ENCODE assay signal across 6 cellular contexts in the genomic region with DNA sequence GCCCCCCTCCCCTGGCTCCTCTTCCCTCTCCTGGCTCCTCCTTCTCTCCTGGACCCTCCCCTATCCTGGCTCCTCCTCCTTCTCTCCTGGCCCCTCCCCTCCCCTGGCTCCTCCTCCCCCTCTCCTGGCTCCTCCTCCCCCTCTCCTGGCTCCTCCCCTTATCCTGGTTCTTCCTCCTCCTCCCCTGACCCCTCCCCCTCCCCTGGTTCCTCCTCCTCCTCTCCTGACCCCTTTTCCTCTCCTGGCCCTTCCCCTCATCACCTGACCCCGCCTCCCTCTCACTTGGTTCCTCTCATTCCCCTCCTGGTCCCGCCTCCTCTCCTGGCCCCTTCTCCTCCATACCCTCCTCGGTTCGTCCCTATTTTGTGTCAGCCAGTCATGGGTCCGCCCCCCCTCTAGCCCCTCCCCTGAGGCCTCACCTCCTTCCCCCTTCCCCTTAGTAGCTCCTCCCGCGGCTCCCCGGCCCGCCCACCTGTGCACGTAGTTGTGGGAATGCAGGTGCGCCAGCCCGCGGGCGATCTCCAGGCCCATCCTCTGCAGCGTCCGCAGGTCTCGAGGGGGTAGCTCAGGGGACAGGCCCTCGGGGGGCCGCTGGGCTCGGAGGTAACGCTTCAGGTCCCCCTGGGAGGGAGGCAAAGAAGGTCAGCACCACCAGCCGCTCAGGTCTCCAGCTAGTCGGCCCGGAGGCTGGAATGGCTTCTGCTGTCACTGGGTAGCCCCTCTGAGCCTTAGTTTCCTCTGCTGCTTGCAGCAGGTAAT. TPM values are rescaled to one million over a fixed set of nuclear protein-coding genes. Genes with fewer than 3 reads are reported as not detected.
DNase-seq lines count a peak whose midpoint lies in the region; ATAC-seq and TF ChIP-seq lines count a peak whose summit lies in the region.

No MANE protein-coding gene starts in this region.

- intact Hi-C loops in left colon (cut with DNase I, micrococcal nuclease), result no loop called here

- no peak for TF ChIP-seq CTCF in GM13977 (IDR thresholded peaks at IDR 0.05; ENCODE audit: extremely low read depth, insufficient read depth, missing control alignments)

- peak; percentile 70 to 73 for ATAC-seq in activated T-cell treated with anti-CD3 and anti-CD28 coated beads, Interleukin-2, amount 50 U/mL, for 4 hours
- ATAC-seq in left colon (peak; percentile 73), HG02610 (IDR thresholded peaks at IDR 0.05; ENCODE audit: unreplicated experiment) (no peak)

- DNase-seq in GM13977 (ENCODE audit: low spot score) (peak; percentile 81), NCI-H526 treated with DMSO at 0.1 percent for 48 hours (lab: John Stamatoyannopoulos, UW) (peak; percentile 95), left colon (peak; percentile 83 to 92), hepatic stellate cell (ENCODE audit: low spot score) (no peak)
- peak; percentile 64 for DNase-seq in activated T-cell treated with anti-CD3 and anti-CD28 coated beads, Interleukin-2, amount 50 U/mL, for 4 hours

- H3K4me1 Mint-ChIP-seq in activated T-cell treated with anti-CD3 and anti-CD28 coated beads, Interleukin-2, amount 50 U/mL, for 4 hours (ENCODE audit: low read depth), result peaks cover 11% of the 10 kb centered on the region

- H3K4me3 Mint-ChIP-seq in activated T-cell treated with anti-CD3 and anti-CD28 coated beads, Interleukin-2, amount 50 U/mL, for 4 hours, result no peak overlapping the region

- peaks cover 8% of the 10 kb centered on the region for H3K27me3 Mint-ChIP-seq in activated T-cell treated with anti-CD3 and anti-CD28 coated beads, Interleukin-2, amount 50 U/mL, for 4 hours (ENCODE audit: low read depth)

- no peaks in the 10 kb centered on the region for H3K36me3 Mint-ChIP-seq in activated T-cell treated with anti-CD3 and anti-CD28 coated beads, Interleukin-2, amount 50 U/mL, for 4 hours (ENCODE audit: insufficient read depth)

- H3K9me3 Mint-ChIP-seq in activated T-cell treated with anti-CD3 and anti-CD28 coated beads, Interleukin-2, amount 50 U/mL, for 4 hours, result no peaks in the 10 kb centered on the region

- in situ Hi-C loops in GM13977 (cut with MboI; ENCODE audit: low pct_unique_long_range_greater_than_20kb, low sequenced_read_pairs, unreplicated experiment), result no loop called here

RNA-seq across cellular contexts. Expression of a gene that starts 9.5 kb away (rescaled TPM):
- total RNA-seq in activated T-cell treated with anti-CD3 and anti-CD28 coated beads, Interleukin-2, amount 50 U/mL, for 4 hours, result 1 to 10 TPM; 1.8 to 2.6 (median 2.0) TPM
- 1 to 10 TPM in 1 of 2 donors, under 1 TPM in 1; 0.87 to 1.1 TPM for total RNA-seq in left colon

RNA-seq across cellular contexts. Expression of a gene that starts 33.0 kb away (rescaled TPM):
- total RNA-seq in activated T-cell treated with anti-CD3 and anti-CD28 coated beads, Interleukin-2, amount 50 U/mL, for 4 hours, result 10 to 100 TPM; 30.7 to 36.2 (median 31.5) TPM
- 10 to 100 TPM; 68.3 to 75.6 TPM for total RNA-seq in left colon

RNA-seq across cellular contexts. Expression of a gene that starts 46.8 kb away (rescaled TPM):
- total RNA-seq in activated T-cell treated with anti-CD3 and anti-CD28 coated beads, Interleukin-2, amount 50 U/mL, for 4 hours, result 1 to 10 TPM; 3.1 to 3.3 (median 3.3) TPM
- 1 to 10 TPM in 1 of 2 donors, under 1 TPM in 1; 0.34 to 1.2 TPM for total RNA-seq in left colon

RNA-seq across cellular contexts. Expression of a gene that starts 49.8 kb away (rescaled TPM):
- total RNA-seq in activated T-cell treated with anti-CD3 and anti-CD28 coated beads, Interleukin-2, amount 50 U/mL, for 4 hours, result not detected
- total RNA-seq in left colon, result under 1 TPM; 0.87 to 0.89 TPM

RNA-seq across cellular contexts. Expression of a gene that starts 56.4 kb away (rescaled TPM):
- 100 to 1,000 TPM; 175 to 192 (median 187) TPM for total RNA-seq in activated T-cell treated with anti-CD3 and anti-CD28 coated beads, Interleukin-2, amount 50 U/mL, for 4 hours
- 10 to 100 TPM; 22.3 to 25.1 TPM for total RNA-seq in left colon
